9 cellular contexts compared by ENCODE assay signal in genomic region chr19:43619262-43620060, GRCh38. TPM values are rescaled to one million over a fixed set of nuclear protein-coding genes. Genes with fewer than 3 reads are reported as not detected.
DNase-seq lines count a peak whose midpoint lies in the region; ATAC-seq, FAIRE-seq and TF ChIP-seq lines count a peak whose summit lies in the region.
"Had no signal": no experiment of that assay in that cellular context is flagged by ENCODE, and none has a peak within 500 bp of the region (broad histone marks: within the 10 kb centered on the region; RNA-seq: fewer than 3 reads in every experiment).

TSS of gene ZNF428 (minus strand) at chr19:43619629. CDS start at chr19:43614304, 5,325 bp downstream.

- H3K4me2 ChIP-seq in keratinocyte (ENCODE audit: control insufficient read depth, extremely low read depth, insufficient read depth, low read depth, low read length): peak within 1 kb of the TSS; percentile 86

- peaks cover 0 to 2% of the 10 kb centered on the region in 2 experiments for H3K36me3 ChIP-seq in keratinocyte (ENCODE audit: control insufficient read depth in 2 of 2, extremely low read depth in 1 of 2, insufficient read depth in 2 of 2, low read length in 2 of 2)

- no peaks in the 10 kb centered on the region for H3K27me3 ChIP-seq in keratinocyte (ENCODE audit: control insufficient read depth, extremely low read depth, insufficient read depth, low read length)

- peaks cover 15% of the 10 kb centered on the region for H3K79me2 ChIP-seq in keratinocyte (ENCODE audit: control insufficient read depth, insufficient read depth, low read length)

- FAIRE-seq in keratinocyte (lab: Jason Lieb, UNC): peak; percentile 84
- FAIRE-seq: TTC549 had no signal

- H3K4me3 ChIP-seq in keratinocyte (ENCODE audit: control insufficient read depth in 2 of 3, extremely low read depth in 1 of 3, insufficient read depth in 2 of 3, low read depth in 1 of 3, low read length in 3 of 3): peak within 1 kb of the TSS; percentile 54 to 69 (median 54)

- peak; percentile 91 for TF ChIP-seq POLR2A in GM18951 (IDR thresholded peaks at IDR 0.05; ENCODE audit: extremely low read depth, insufficient read depth, insufficient read length)

- in situ Hi-C loops in GM18951 (cut with MboI; ENCODE audit: low sequenced_read_pairs, unreplicated experiment): no loop called here

- peak; percentile 79 for ATAC-seq in HG03175 (IDR thresholded peaks at IDR 0.05; ENCODE audit: unreplicated experiment)

- DNase-seq in AG09319 (ENCODE audit: extremely low read depth, low read depth) (peak; percentile 65), NCI-H345 treated with DMSO at 0.1 percent for 48 hours (lab: John Stamatoyannopoulos, UW; ENCODE audit: unreplicated experiment) (peak; percentile 50), cerebellar nuclear complex (lab: John Stamatoyannopoulos, UW) (peak; percentile 46 to 74), keratinocyte (ENCODE audit: low read depth, low spot score) (peak; percentile 56)
- DNase-seq in activated CD4-positive, alpha-beta T cell treated with anti-CD3 and anti-CD28 coated beads for 1 hour: peak; percentile 78
- peak; percentile 69 to 84 (median 81) for DNase-seq in stimulated activated CD4-positive, alpha-beta T cell treated with anti-CD3 and anti-CD28 coated beads, Interleukin-12 subunit alpha, Interleukin-12 subunit beta, amount 100 ng/mL, for 48 hours (ENCODE audit: low read depth in 2 of 3, low spot score in 1 of 3)

- peak within 1 kb of the TSS; percentile 67 for H2AFZ ChIP-seq in keratinocyte (ENCODE audit: control insufficient read depth, low read length)

- dilution Hi-C loops in keratinocyte (cut with MboI; ENCODE audit: extremely low pct_ligation_motif_present, low sequenced_read_pairs): no loop called here

- TF ChIP-seq CTCF in AG09319 (IDR thresholded peaks at IDR 0.05; ENCODE audit: low read depth, low read length): no peak; the same call in 1 of the 2 replicates
- TF ChIP-seq CTCF in keratinocyte (optimal IDR thresholded peaks at IDR 0.05 in 1 of 3, IDR thresholded peaks at IDR 0.05 in 1 of 3, conservative IDR thresholded peaks at IDR 0.05 in 1 of 3; ENCODE audit: extremely low read depth in 1 of 3, insufficient read depth in 2 of 3, low read length in 3 of 3): peak in 1 of 3 experiments; percentile 3

- H4K20me1 ChIP-seq in keratinocyte (ENCODE audit: control insufficient read depth, extremely low read depth, insufficient read depth, low read length): no peaks in the 10 kb centered on the region

- H3K9ac ChIP-seq in keratinocyte (ENCODE audit: control insufficient read depth, extremely low read depth, insufficient read depth, low read length): peak within 1 kb of the TSS; percentile 67

- H3K27ac ChIP-seq in keratinocyte (ENCODE audit: control insufficient read depth, insufficient read depth, low read length): peak within 1 kb of the TSS; percentile 63

- peaks cover 16% of the 10 kb centered on the region for H3K4me1 ChIP-seq in keratinocyte (ENCODE audit: control insufficient read depth, extremely low read depth, insufficient read depth, low read length)

- H3K9me3 ChIP-seq in keratinocyte (ENCODE audit: control insufficient read depth, low read depth, low read length): no peaks in the 10 kb centered on the region

- H3K9me1 ChIP-seq in keratinocyte (ENCODE audit: control insufficient read depth, extremely low read depth, insufficient read depth, low read length): no peaks in the 10 kb centered on the region

RNA-seq across cellular contexts. Expression of gene ZNF428, which starts in this region (rescaled TPM):
- 13.9 to 15.8 TPM (median 15.0 TPM) in 3 replicates for polyA plus RNA-seq in keratinocyte
- polyA plus RNA-seq in keratinocyte (2011; ENCODE audit: low read depth): 1.5 TPM
- polyA plus RNA-seq in keratinocyte (2011; cell fraction: cytosol; rRNA removed): 8.3 and 21.5 TPM in 2 replicates
- polyA plus RNA-seq in keratinocyte (2011; cell fraction: nucleus; rRNA removed): 10.7 and 14.3 TPM in 2 replicates
- 6.5 and 26.5 TPM in 2 replicates for polyA plus RNA-seq in keratinocyte (2012; ENCODE audit: low replicate concordance)
- 1.2 to 7.4 TPM (median 4.7 TPM) in 3 replicates for polyA minus RNA-seq in keratinocyte
- 9.4 TPM for polyA minus RNA-seq in keratinocyte (2011; cell fraction: cytosol; rRNA and poly(A)+ RNA removed)
- 2.1 and 6.4 TPM in 2 replicates for polyA minus RNA-seq in keratinocyte (2011; cell fraction: nucleus; rRNA and poly(A)+ RNA removed)

Comparison
In these comparisons a context has a peak if more than half of its experiments do, and no peak if none do; other contexts are left out.
1. Peak in every context shown above with its lines: DNase-seq, ATAC-seq, H3K4me3 ChIP-seq and H3K27ac ChIP-seq.